In the genomic region with DNA sequence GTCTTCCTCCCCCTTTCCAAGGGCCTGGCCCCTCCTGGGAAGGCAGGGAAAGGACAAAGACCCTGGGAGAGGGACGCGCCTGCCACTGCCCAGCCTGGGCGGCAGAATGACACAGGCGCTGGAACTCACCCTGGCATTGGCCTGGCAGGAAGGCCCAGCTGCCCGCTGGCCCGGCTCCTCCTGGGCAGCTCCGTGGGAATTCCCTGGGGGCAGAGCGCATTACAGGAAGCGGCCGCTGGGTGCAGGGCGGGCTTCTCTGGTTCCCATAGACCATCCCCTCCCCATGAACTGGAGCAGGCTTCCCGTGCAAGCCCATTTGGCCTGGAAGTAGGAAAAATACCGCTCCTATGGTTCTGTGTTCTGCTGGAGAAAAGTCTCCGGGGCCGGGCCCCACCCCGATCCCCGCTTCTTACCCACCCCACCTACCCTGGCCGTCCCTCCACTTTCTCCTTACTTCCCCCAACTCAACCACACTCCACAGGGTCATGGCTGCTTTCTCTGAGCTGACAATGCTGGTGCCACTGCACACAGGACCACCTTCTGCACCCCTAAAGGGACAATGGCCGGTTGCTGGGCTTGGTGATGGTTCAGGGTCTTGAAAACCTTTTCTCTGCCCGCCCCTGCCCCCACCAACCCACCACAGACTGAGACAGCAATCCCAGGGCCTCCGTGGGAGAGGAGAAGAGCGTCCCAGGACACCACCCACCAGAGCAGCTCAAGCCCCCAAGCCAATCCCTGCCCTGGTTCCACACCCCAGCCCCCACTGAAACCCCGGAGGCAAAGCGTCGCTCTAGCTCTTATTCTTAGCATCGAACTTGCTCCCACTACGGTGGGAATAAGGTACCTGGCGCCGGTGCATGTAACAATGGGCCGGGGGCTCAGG, we compare ENCODE assay signal across 9 cellular contexts. TPM values are rescaled to one million over a fixed set of nuclear protein-coding genes. Genes with fewer than 3 reads are reported as not detected.
DNase-seq lines count a peak whose midpoint lies in the region; ATAC-seq and TF ChIP-seq lines count a peak whose summit lies in the region.
"Had no signal": no experiment of that assay in that cellular context is flagged by ENCODE, and none has a peak within 500 bp of the region (broad histone marks: within the 10 kb centered on the region; RNA-seq: fewer than 3 reads in every experiment).

No MANE protein-coding gene starts in this region.

- H3K4me3 ChIP-seq in esophagus squamous epithelium: no peak overlapping the region

- peaks cover 0 to 24% (median 4%) of the 10 kb centered on the region in 3 donors for H3K4me1 ChIP-seq in esophagus squamous epithelium

- 79 to 90% methylated on average over 8 to 14 of the region's 30 CpGs for WGBS in esophagus squamous epithelium, 2 donors

- intact Hi-C loops in esophagus squamous epithelium (cut with DNase I): no loop called here

- no peaks in the 10 kb centered on the region for H3K36me3 ChIP-seq in esophagus squamous epithelium

- TF ChIP-seq CTCF in esophagus squamous epithelium (IDR thresholded peaks at IDR 0.05): no peak

- ATAC-seq in HG03457 (IDR thresholded peaks at IDR 0.05; ENCODE audit: unreplicated experiment): no peak

- peaks cover 0 to 12% (median 0%) of the 10 kb centered on the region in 4 donors for H3K27me3 ChIP-seq in esophagus squamous epithelium

- DNase-seq in activated effector memory CD4-positive, alpha-beta T cell treated with anti-CD3 and anti-CD28 coated beads, Interleukin-2, amount 50 U/mL, for 16 hours: peak; percentile 58
- no peak for DNase-seq in activated effector memory CD4-positive, alpha-beta T cell treated with Interleukin-2 at 50 U/mL for 16 hours
- DNase-seq in esophagus squamous epithelium (lab: John Stamatoyannopoulos, UW): no peak
- DNase-seq in mesenteric fat pad (ENCODE audit: low spot score): peak; percentile 87
- DNase-seq in SIG-M5 treated with dmso at 0.1 percent for 504 hours (lab: John Stamatoyannopoulos, UW; ENCODE audit: unreplicated experiment): no peak
- no peak for DNase-seq in germinal center (ENCODE audit: low spot score)
- DNase-seq in occipital lobe (lab: John Stamatoyannopoulos, UW): no peak

- no peaks in the 10 kb centered on the region for H3K9me3 ChIP-seq in esophagus squamous epithelium

- peak overlapping the region in 3 of 4 donors; percentile 29 to 53 (median 46) for H3K27ac ChIP-seq in esophagus squamous epithelium

- TF ChIP-seq POLR2A in esophagus squamous epithelium (IDR thresholded peaks at IDR 0.05): no peak

RNA-seq across cellular contexts. Expression of a gene that starts 58.9 kb away (rescaled TPM):
- not detected for total RNA-seq in esophagus squamous epithelium
- not detected for total RNA-seq in mesenteric fat pad
- total RNA-seq in occipital lobe: not detected
- total RNA-seq: T-helper 1 cell treated with Interleukin-12 subunit alpha and Interleukin-12 subunit beta and Interleukin-4 antibody, amounts not matched to agents 30 ng/mL and 1 ng/mL, for 36 hours had no signal

Comparison
In these comparisons a context has a peak if more than half of its experiments do, and no peak if none do; other contexts are left out.
1. DNase-seq: peak in activated effector memory CD4-positive, alpha-beta T cell treated with anti-CD3 and anti-CD28 coated beads, Interleukin-2, amount 50 U/mL, for 16 hours (single experiment) and mesenteric fat pad (single experiment); none in activated effector memory CD4-positive, alpha-beta T cell treated with Interleukin-2 at 50 U/mL for 16 hours (single experiment), esophagus squamous epithelium (single experiment), SIG-M5 treated with dmso at 0.1 percent for 504 hours (single experiment), germinal center (single experiment) and occipital lobe (single experiment).